Comparison of ENCODE assay signal across 1 cellular context in genomic region chr12:49684310-49684854, GRCh38.
TF ChIP-seq lines count a peak whose summit lies in the region.

No MANE protein-coding gene starts in this region.

TF ChIP-seq in endothelial cell of umbilical vein, 7 proteins besides CTCF, POLR2A, EP300 and RAD21:
- TF ChIP-seq JUN (IDR thresholded peaks at IDR 0.05; ENCODE audit: borderline replicate concordance, insufficient read depth, insufficient read length, low read depth), result no peak
- no peak for TF ChIP-seq FOS (IDR thresholded peaks at IDR 0.05; ENCODE audit: borderline replicate concordance, insufficient read depth, low read length)
- TF ChIP-seq, protein P1, sequence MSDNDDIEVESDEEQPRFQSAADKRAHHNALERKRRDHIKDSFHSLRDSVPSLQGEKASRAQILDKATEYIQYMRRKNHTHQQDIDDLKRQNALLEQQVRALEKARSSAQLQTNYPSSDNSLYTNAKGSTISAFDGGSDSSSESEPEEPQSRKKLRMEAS (IDR thresholded peaks at IDR 0.05; ENCODE audit: insufficient read depth, insufficient read length), result no peak
- TF ChIP-seq EZH2 (IDR thresholded peaks at IDR 0.05; ENCODE audit: borderline replicate concordance, low read depth, low read length, severe bottlenecking), result no peak
- TF ChIP-seq POLR2AphosphoS5 (IDR thresholded peaks at IDR 0.05; ENCODE audit: insufficient read depth, low read depth, low read length), result no peak
- TF ChIP-seq GATA2 (IDR thresholded peaks at IDR 0.05; ENCODE audit: insufficient read depth, insufficient read length, low read depth, low read length), result no peak
- no peak for TF ChIP-seq MYC (IDR thresholded peaks at IDR 0.05; ENCODE audit: low read depth, low read length)
